18 cellular contexts compared by ENCODE assay signal in the genomic region with DNA sequence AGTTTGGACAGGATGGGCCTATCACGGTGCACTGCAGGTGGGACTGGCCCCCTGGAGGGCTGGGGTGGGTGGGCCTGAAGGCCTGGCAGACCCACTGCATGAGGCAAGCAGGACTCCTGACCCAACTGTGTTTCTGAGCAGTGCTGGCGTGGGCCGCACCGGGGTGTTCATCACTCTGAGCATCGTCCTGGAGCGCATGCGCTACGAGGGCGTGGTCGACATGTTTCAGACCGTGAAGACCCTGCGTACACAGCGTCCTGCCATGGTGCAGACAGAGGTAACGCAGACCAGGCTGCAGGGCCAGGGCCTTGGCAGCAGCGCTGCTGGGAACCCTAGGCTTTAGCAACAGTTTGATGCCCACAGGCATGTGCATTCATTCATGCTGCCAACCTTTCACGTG.
"Had no signal": no experiment of that assay in that cellular context is flagged by ENCODE, and none has a peak within 500 bp of the region (broad histone marks: within the 10 kb centered on the region; RNA-seq: fewer than 3 reads in every experiment).

No MANE protein-coding gene starts in this region.

- H3K27me3 ChIP-seq: heart left ventricle, neutrophil, right atrium auricular region, testis, tibial nerve had no signal

- H3K4me1 ChIP-seq: heart left ventricle, right atrium auricular region, testis had no signal

- ATAC-seq: esophagus mucosa; heart left ventricle; left lobe of liver; stimulated activated naive CD8-positive, alpha-beta T cell treated with anti-CD3 and anti-CD28 coated beads, Interleukin-15, Interleukin-2, amounts not matched to agents 100 U/mL and 50 U/mL, for 24 hours had no signal

- DNase-seq: caudate nucleus; effector CD8-positive, alpha-beta T cell; heart left ventricle; hippocampal formation; mesenchymal stem cell; midbrain; naive B cell; small intestine; stimulated activated CD4-positive, alpha-beta T cell treated with anti-CD3 and anti-CD28 coated beads, Interleukin-2, amount 100 ng/mL, for 48 hours; stimulated activated naive CD8-positive, alpha-beta T cell treated with anti-CD3 and anti-CD28 coated beads, Interleukin-15, Interleukin-2, amounts not matched to agents 100 U/mL and 50 U/mL, for 24 hours; testis had no signal

- H3K36me3 ChIP-seq: neutrophil had no signal

- H3K9me3 ChIP-seq: heart left ventricle, neutrophil, right atrium auricular region, testis, tibial nerve had no signal

- H3K27ac ChIP-seq: coronary artery, heart left ventricle, neutrophil, right atrium auricular region, testis, tibial nerve had no signal

- H3K4me3 ChIP-seq: coronary artery, heart left ventricle, lung, right atrium auricular region, testis, tibial nerve had no signal
